In the genomic region with DNA sequence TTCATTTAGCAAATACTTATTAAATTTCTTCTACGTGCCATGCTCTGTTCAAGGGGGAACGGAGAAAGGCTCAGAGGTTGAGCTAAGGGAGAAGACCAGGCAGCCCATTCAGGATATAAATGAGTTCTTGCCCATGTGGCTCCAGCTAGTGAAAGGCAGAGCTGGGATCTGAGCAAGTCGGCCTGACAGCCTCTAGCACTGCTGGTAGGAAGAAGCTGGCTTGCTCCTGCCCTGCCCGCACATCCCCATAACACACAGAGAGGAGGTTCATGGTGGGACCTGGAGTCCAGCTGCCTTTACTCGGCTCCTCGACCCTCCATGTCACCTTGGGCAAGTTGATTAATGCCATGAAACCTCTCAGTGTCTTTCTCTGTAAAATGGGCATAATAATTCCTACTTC, we compare ENCODE assay signal across 14 cellular contexts. TPM values are rescaled to one million over a fixed set of nuclear protein-coding genes. Genes with fewer than 3 reads are reported as not detected.
DNase-seq lines count a peak whose midpoint lies in the region; ATAC-seq and TF ChIP-seq lines count a peak whose summit lies in the region.
"Had no signal": no experiment of that assay in that cellular context is flagged by ENCODE, and none has a peak within 500 bp of the region (broad histone marks: within the 10 kb centered on the region; RNA-seq: fewer than 3 reads in every experiment).

No MANE protein-coding gene starts in this region.

- no peaks in the 10 kb centered on the region for H3K27me3 ChIP-seq in tibial artery
- H3K27me3 ChIP-seq: SJCRH30 had no signal

- H3K27ac Mint-ChIP-seq in activated naive CD4-positive, alpha-beta T cell treated with anti-CD3 and anti-CD28 coated beads, Interleukin-2, amount 10 ng/mL, durations not matched to agents 7 days and 5 days, result no peak overlapping the region
- no peak overlapping the region for H3K27ac Mint-ChIP-seq in activated naive CD4-positive, alpha-beta T cell treated with anti-CD3 and anti-CD28 coated beads, Interleukin-2, amount 50 U/mL, for 72 hours
- no peak overlapping the region for H3K27ac Mint-ChIP-seq in T-helper 17 cell
- peak overlapping the region; percentile 98 for H3K27ac Mint-ChIP-seq in memory B cell

- no peak overlapping the region for H3K27ac ChIP-seq in tibial artery
- H3K27ac ChIP-seq: SJCRH30 had no signal

- H3K36me3 Mint-ChIP-seq in activated naive CD4-positive, alpha-beta T cell treated with anti-CD3 and anti-CD28 coated beads, Interleukin-2, amount 10 ng/mL, durations not matched to agents 7 days and 5 days, result no peaks in the 10 kb centered on the region
- H3K36me3 Mint-ChIP-seq in activated naive CD4-positive, alpha-beta T cell treated with anti-CD3 and anti-CD28 coated beads, Interleukin-2, amount 50 U/mL, for 72 hours, result no peaks in the 10 kb centered on the region
- H3K36me3 Mint-ChIP-seq in T-helper 17 cell (ENCODE audit: low read depth) (peaks cover 3% of the 10 kb centered on the region), memory B cell (peaks cover 14% of the 10 kb centered on the region)

- intact Hi-C loops in tibial artery (cut with DNase I; ENCODE audit: low total_unique reads), result no loop called here

- H3K36me3 ChIP-seq in tibial artery, result peaks cover 0 to 13% (median 6%) of the 10 kb centered on the region in 3 donors
- H3K36me3 ChIP-seq: SJCRH30 had no signal

- H3K4me3 Mint-ChIP-seq in activated naive CD4-positive, alpha-beta T cell treated with anti-CD3 and anti-CD28 coated beads, Interleukin-2, amount 10 ng/mL, durations not matched to agents 7 days and 5 days, result peak overlapping the region; percentile 30
- H3K4me3 Mint-ChIP-seq in T-helper 17 cell (peak overlapping the region; percentile 25), memory B cell (peak overlapping the region; percentile 97)

- CTCF ChIA-PET in activated naive CD4-positive, alpha-beta T cell treated with anti-CD3 and anti-CD28 coated beads, Interleukin-2, amount 10 ng/mL, durations not matched to agents 7 days and 5 days (lab: Charles Lee), result interaction anchor here (0.8 to 1.1 kb wide), 2 partner anchors 20 to 122 kb away, joined by 3 to 4 read pairs; no protein-coding TSS in a partner anchor

- peaks cover 0 to 25% (median 6%) of the 10 kb centered on the region in 4 donors for H3K4me1 ChIP-seq in tibial artery
- H3K4me1 ChIP-seq: SJCRH30 had no signal

- TF ChIP-seq CTCF in tibial artery (IDR thresholded peaks at IDR 0.05), result no peak

- no peaks in the 10 kb centered on the region for H3K9me3 Mint-ChIP-seq in activated naive CD4-positive, alpha-beta T cell treated with anti-CD3 and anti-CD28 coated beads, Interleukin-2, amount 10 ng/mL, durations not matched to agents 7 days and 5 days
- no peaks in the 10 kb centered on the region for H3K9me3 Mint-ChIP-seq in activated naive CD4-positive, alpha-beta T cell treated with anti-CD3 and anti-CD28 coated beads, Interleukin-2, amount 50 U/mL, for 72 hours
- no peaks in the 10 kb centered on the region for H3K9me3 Mint-ChIP-seq in memory B cell

- H3K27me3 Mint-ChIP-seq in activated naive CD4-positive, alpha-beta T cell treated with anti-CD3 and anti-CD28 coated beads, Interleukin-2, amount 10 ng/mL, durations not matched to agents 7 days and 5 days, result peaks cover 51% of the 10 kb centered on the region
- H3K27me3 Mint-ChIP-seq in T-helper 17 cell (peaks cover 27% of the 10 kb centered on the region), memory B cell (no peaks in the 10 kb centered on the region)

- DNase-seq in activated naive CD4-positive, alpha-beta T cell treated with anti-CD3 and anti-CD28 coated beads, Interleukin-2, amount 10 ng/mL, durations not matched to agents 7 days and 5 days, result no peak
- no peak for DNase-seq in activated naive CD4-positive, alpha-beta T cell treated with anti-CD3 and anti-CD28 coated beads, Interleukin-2, amount 50 U/mL, for 72 hours (ENCODE audit: low spot score in 2 of 2)
- DNase-seq in T-helper 17 cell (no peak), memory B cell (ENCODE audit: low spot score in 2 of 2) (no peak), tibial artery (no peak), NCI-H774 (lab: John Stamatoyannopoulos, UW) (no peak)
- no peak for DNase-seq in activated CD8-positive, alpha-beta memory T cell treated with anti-CD3 and anti-CD28 coated beads, Interleukin-2, amount 50 U/mL, for 48 hours
- DNase-seq: amygdala, GF-D8, MM.1S, NCI-H510A, nucleus accumbens, SJCRH30 had no signal

- peaks cover 26% of the 10 kb centered on the region for H3K4me1 Mint-ChIP-seq in activated naive CD4-positive, alpha-beta T cell treated with anti-CD3 and anti-CD28 coated beads, Interleukin-2, amount 10 ng/mL, durations not matched to agents 7 days and 5 days
- H3K4me1 Mint-ChIP-seq in T-helper 17 cell (peaks cover 20% of the 10 kb centered on the region), memory B cell (peaks cover 50% of the 10 kb centered on the region)

- ATAC-seq in activated naive CD4-positive, alpha-beta T cell treated with anti-CD3 and anti-CD28 coated beads, Interleukin-2, amount 50 U/mL, for 72 hours, result no peak
- ATAC-seq in T-helper 17 cell, result no peak
- no peak for ATAC-seq in memory B cell (ENCODE audit: low read depth)
- no peak for ATAC-seq in GM19452 (IDR thresholded peaks at IDR 0.05; ENCODE audit: unreplicated experiment)

- peak overlapping the region; percentile 60 for H3K4me3 ChIP-seq in tibial artery
- H3K4me3 ChIP-seq: SJCRH30 had no signal

- H3K9me3 ChIP-seq in T-helper 17 cell (ENCODE audit: control insufficient read depth, low read length, poor library complexity, severe bottlenecking) (no peaks in the 10 kb centered on the region), tibial artery (no peaks in the 10 kb centered on the region)
- H3K9me3 ChIP-seq: SJCRH30 had no signal

RNA-seq across cellular contexts. Expression of a gene that starts 2.0 kb away (rescaled TPM):
- total RNA-seq in activated naive CD4-positive, alpha-beta T cell treated with anti-CD3 and anti-CD28 coated beads, Interleukin-2, amount 50 U/mL, for 72 hours, result 1 to 10 TPM; 5.9 to 9.0 TPM
- total RNA-seq in T-helper 17 cell, result 10 to 100 TPM in 1 of 2 donors, 1 to 10 TPM in 1; 3.5 to 11.2 TPM

RNA-seq across cellular contexts. Expression of a gene that starts 21.5 kb away (rescaled TPM):
- total RNA-seq in activated naive CD4-positive, alpha-beta T cell treated with anti-CD3 and anti-CD28 coated beads, Interleukin-2, amount 50 U/mL, for 72 hours, result 100 to 1,000 TPM; 227 to 339 TPM
- 100 to 1,000 TPM; 533 to 568 TPM for total RNA-seq in T-helper 17 cell
- total RNA-seq: SJCRH30 had no signal

RNA-seq across cellular contexts. Expression of a gene that starts 25.8 kb away (rescaled TPM):
- 1 to 10 TPM in 1 of 2 donors, under 1 TPM in 1; 0.71 to 1.4 TPM for total RNA-seq in activated naive CD4-positive, alpha-beta T cell treated with anti-CD3 and anti-CD28 coated beads, Interleukin-2, amount 50 U/mL, for 72 hours
- not detected for total RNA-seq in T-helper 17 cell

RNA-seq across cellular contexts. Expression of a gene that starts 36.1 kb away (rescaled TPM):
- total RNA-seq in activated naive CD4-positive, alpha-beta T cell treated with anti-CD3 and anti-CD28 coated beads, Interleukin-2, amount 50 U/mL, for 72 hours, result 10 to 100 TPM; 31.9 to 95.1 TPM
- total RNA-seq in T-helper 17 cell, result 10 to 100 TPM; 42.8 to 52.7 TPM

RNA-seq across cellular contexts. Expression of a gene that starts 43.6 kb away (rescaled TPM):
- 100 to 1,000 TPM in 1 of 2 donors, 10 to 100 TPM in 1; 71.0 to 149 TPM for total RNA-seq in activated naive CD4-positive, alpha-beta T cell treated with anti-CD3 and anti-CD28 coated beads, Interleukin-2, amount 50 U/mL, for 72 hours
- 10 to 100 TPM; 66.7 to 87.5 TPM for total RNA-seq in T-helper 17 cell

Comparison
In these comparisons a context has a peak if more than half of its experiments do, and no peak if none do; other contexts are left out.
1. H3K4me3 Mint-ChIP-seq: peak in every context shown above with its lines; median percentile 97 in memory B cell; 30 in activated naive CD4-positive, alpha-beta T cell treated with anti-CD3 and anti-CD28 coated beads, Interleukin-2, amount 10 ng/mL, durations not matched to agents 7 days and 5 days; 25 in T-helper 17 cell.